13 cellular contexts compared by ENCODE assay signal in the genomic region with DNA sequence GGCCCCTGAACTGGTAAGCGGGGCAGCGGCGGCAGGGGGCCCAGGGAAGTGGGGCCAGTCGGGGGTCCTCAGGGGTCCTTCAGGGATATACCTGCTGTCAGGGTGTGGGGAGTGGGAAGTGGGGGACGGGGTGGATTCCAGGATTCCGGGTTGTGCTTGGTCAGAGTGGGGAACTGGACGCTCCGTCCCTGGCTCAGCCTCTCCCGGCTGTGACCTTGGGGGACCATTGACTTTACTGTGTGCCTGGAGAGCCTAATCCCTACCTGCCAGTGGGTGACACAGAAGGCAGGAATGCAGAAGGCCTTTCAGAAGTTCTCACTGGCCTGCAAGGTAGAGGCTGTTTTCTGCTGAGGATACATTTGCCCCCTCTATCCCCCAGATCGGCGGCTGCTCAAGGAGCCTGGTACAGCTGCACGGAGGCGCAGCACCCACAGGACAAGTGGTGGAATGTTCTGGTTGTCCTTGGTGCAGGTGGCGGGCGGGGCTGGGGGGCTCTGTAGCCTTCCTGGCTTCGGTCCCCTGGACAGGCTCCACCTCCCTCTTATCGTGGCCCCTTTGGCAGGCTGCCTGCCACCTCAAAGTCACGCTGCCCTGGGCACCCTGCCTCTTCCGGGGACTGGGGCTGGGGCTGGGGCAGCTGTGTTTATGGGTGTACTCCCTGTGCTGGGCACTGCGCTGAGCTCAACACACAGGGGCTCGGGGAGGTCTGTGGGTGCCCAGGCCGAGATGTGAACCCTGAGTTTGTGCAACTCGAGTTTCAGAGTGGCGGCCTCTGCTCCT. TPM values are rescaled to one million over a fixed set of nuclear protein-coding genes. Genes with fewer than 3 reads are reported as not detected.
DNase-seq lines count a peak whose midpoint lies in the region; ATAC-seq and TF ChIP-seq lines count a peak whose summit lies in the region.
"Had no signal": no experiment of that assay in that cellular context is flagged by ENCODE, and none has a peak within 500 bp of the region (broad histone marks: within the 10 kb centered on the region; RNA-seq: fewer than 3 reads in every experiment).

No MANE protein-coding gene starts in this region.

- H3K27me3 ChIP-seq in neuronal stem cell (ENCODE audit: control insufficient read depth in 3 of 3, insufficient read depth in 3 of 3, low read depth in 1 of 3, low read length in 3 of 3) (peaks cover 0 to 34% (median 2%) of the 10 kb centered on the region in 3 experiments), gastroesophageal sphincter (peaks cover 16% of the 10 kb centered on the region)
- H3K27me3 ChIP-seq: vagina had no signal

- peaks cover 0 to 6% of the 10 kb centered on the region in 2 donors for H3K4me1 ChIP-seq in neuronal stem cell (ENCODE audit: control insufficient read depth in 2 of 2, insufficient read depth in 1 of 2, low read depth in 1 of 2, low read length in 2 of 2)
- no peaks in the 10 kb centered on the region for H3K4me1 ChIP-seq in gastroesophageal sphincter

- H3K36me3 ChIP-seq in neuronal stem cell (replicated peaks in 1 of 2; ENCODE audit: control insufficient read depth in 2 of 2, insufficient read depth in 2 of 2, low read length in 2 of 2) (no peaks in the 10 kb centered on the region), gastroesophageal sphincter (no peaks in the 10 kb centered on the region)
- H3K36me3 ChIP-seq: vagina had no signal

- no CpG with 5 or more reads among the region's 24 CpGs for WGBS in neuronal stem cell (ENCODE audit: extremely low coverage in 2 of 2, insufficient read length in 2 of 2, insufficient replicate concordance in 1 of 2), 2 donors
- 60% methylated on average over 1 of the region's 24 CpGs; no CpG with 5 or more reads in 1 of the 2 donors for WGBS in gastroesophageal sphincter (ENCODE audit: low coverage in 1 of 2), 2 donors

- no peak overlapping the region for H4K8ac ChIP-seq in neuronal stem cell (ENCODE audit: low read depth, low read length)

- peak overlapping the region; percentile 61 for H2BK120ac ChIP-seq in neuronal stem cell (ENCODE audit: low read depth, low read length)

- no peak overlapping the region for H4K91ac ChIP-seq in neuronal stem cell (ENCODE audit: low read depth, low read length, poor library complexity)

- DNase-seq in DMS53 (lab: John Stamatoyannopoulos, UW) (peak; percentile 64), NAMALWA (ENCODE audit: low spot score) (peak; percentile 52), Right ventricle myocardium inferior (ENCODE audit: missing footprints) (peak; percentile 88), neuronal stem cell (ENCODE audit: low spot score) (no peak), NCI-H187 treated with DMSO at 0.1 percent for 48 hours (lab: John Stamatoyannopoulos, UW) (no peak)
- no peak for DNase-seq in T-helper 2 cell treated with Interferon-gamma antibody and Interleukin-4, amounts not matched to agents 5 μg/mL and 100 μg/mL, for 36 hours (ENCODE audit: low spot score)
- DNase-seq: central memory CD4-positive, alpha-beta T cell; T1000 had no signal

- H3K27ac Mint-ChIP-seq in T-helper 2 cell treated with Interferon-gamma antibody and Interleukin-4, amounts not matched to agents 5 μg/mL and 100 μg/mL, for 36 hours = no peak overlapping the region
- H3K27ac Mint-ChIP-seq: activated T-cell treated with anti-CD3 and anti-CD28 coated beads, Interleukin-2, amount 50 U/mL, for 72 hours had no signal

- H2BK15ac ChIP-seq in neuronal stem cell (ENCODE audit: low read length) = peak overlapping the region; percentile 92

- no peak overlapping the region for H3K9ac ChIP-seq in neuronal stem cell (ENCODE audit: low read depth, low read length, poor library complexity)

- no peak for TF ChIP-seq POLR2A in gastroesophageal sphincter (IDR thresholded peaks at IDR 0.05)

- no peaks in the 10 kb centered on the region for H3K9me3 Mint-ChIP-seq in T-helper 2 cell treated with Interferon-gamma antibody and Interleukin-4, amounts not matched to agents 5 μg/mL and 100 μg/mL, for 36 hours
- H3K9me3 Mint-ChIP-seq: activated T-cell treated with anti-CD3 and anti-CD28 coated beads, Interleukin-2, amount 50 U/mL, for 72 hours had no signal

- no peak overlapping the region for H2BK12ac ChIP-seq in neuronal stem cell (ENCODE audit: low read length)

- intact Hi-C loops in Right ventricle myocardium inferior (cut with DNase I) = loop anchor here (1.0 to 5.0 kb wide), 2 partner anchors 46 to 86 kb away; partner anchors contain the start of gene CD81

- no peak overlapping the region for H3K4me2 ChIP-seq in neuronal stem cell (ENCODE audit: insufficient read depth, low read length, poor library complexity, severe bottlenecking)

- peak overlapping the region; percentile 66 for H2BK5ac ChIP-seq in neuronal stem cell (ENCODE audit: low read length)

- H3K4me3 ChIP-seq in neuronal stem cell (ENCODE audit: low read length in 2 of 2) = no peak overlapping the region
- H3K4me3 ChIP-seq in gastroesophageal sphincter = no peak overlapping the region
- H3K4me3 ChIP-seq: vagina had no signal

- TF ChIP-seq EP300 in gastroesophageal sphincter (IDR thresholded peaks at IDR 0.05) = no peak

- no peak overlapping the region for H3K4me3 Mint-ChIP-seq in T-helper 2 cell treated with Interferon-gamma antibody and Interleukin-4, amounts not matched to agents 5 μg/mL and 100 μg/mL, for 36 hours
- H3K4me3 Mint-ChIP-seq: activated T-cell treated with anti-CD3 and anti-CD28 coated beads, Interleukin-2, amount 50 U/mL, for 72 hours had no signal

- H3K9me3 ChIP-seq in neuronal stem cell (replicated peaks in 1 of 2; ENCODE audit: control insufficient read depth in 2 of 2, insufficient read depth in 1 of 2, low read depth in 1 of 2, low read length in 2 of 2) = peaks cover 0 to 1% of the 10 kb centered on the region in 2 donors
- H3K9me3 ChIP-seq in gastroesophageal sphincter = no peaks in the 10 kb centered on the region
- H3K9me3 ChIP-seq: Caco-2, vagina had no signal

- no peaks in the 10 kb centered on the region for H3K27me3 Mint-ChIP-seq in T-helper 2 cell treated with Interferon-gamma antibody and Interleukin-4, amounts not matched to agents 5 μg/mL and 100 μg/mL, for 36 hours (ENCODE audit: low read depth)

- no peaks in the 10 kb centered on the region for H3K79me1 ChIP-seq in neuronal stem cell (ENCODE audit: low read depth, low read length)

- no peak overlapping the region for H2AFZ ChIP-seq in neuronal stem cell (ENCODE audit: low read length)

- H3K4ac ChIP-seq in neuronal stem cell (ENCODE audit: low read length) = no peak overlapping the region

- peak overlapping the region; percentile 56 for H2AK5ac ChIP-seq in neuronal stem cell (ENCODE audit: low read depth, low read length)

- no peak for TF ChIP-seq CTCF in gastroesophageal sphincter (IDR thresholded peaks at IDR 0.05)

- no peak overlapping the region for H3K27ac ChIP-seq in neuronal stem cell (replicated peaks; ENCODE audit: low read length)
- H3K27ac ChIP-seq in gastroesophageal sphincter = no peak overlapping the region
- H3K27ac ChIP-seq: vagina had no signal

- ATAC-seq in Right ventricle myocardium inferior (peak; percentile 82), HG03469 (IDR thresholded peaks at IDR 0.05; ENCODE audit: unreplicated experiment) (no peak), gastroesophageal sphincter (no peak)
- ATAC-seq: activated T-cell treated with anti-CD3 and anti-CD28 coated beads, Interleukin-2, amount 50 U/mL, for 72 hours had no signal

- no peaks in the 10 kb centered on the region for H3K36me3 Mint-ChIP-seq in T-helper 2 cell treated with Interferon-gamma antibody and Interleukin-4, amounts not matched to agents 5 μg/mL and 100 μg/mL, for 36 hours (ENCODE audit: low read depth)

- H3K18ac ChIP-seq in neuronal stem cell (ENCODE audit: low read length) = no peak overlapping the region

- no peak overlapping the region for H3K14ac ChIP-seq in neuronal stem cell (ENCODE audit: low read length)

- peak overlapping the region; percentile 65 for H3K23ac ChIP-seq in neuronal stem cell (ENCODE audit: low read depth, low read length, poor library complexity)

- H3K4me1 Mint-ChIP-seq in T-helper 2 cell treated with Interferon-gamma antibody and Interleukin-4, amounts not matched to agents 5 μg/mL and 100 μg/mL, for 36 hours (ENCODE audit: low read depth) = peaks cover 22% of the 10 kb centered on the region

RNA-seq across cellular contexts. Expression of gene KCNQ1, which starts 18.4 kb away (rescaled TPM):
- total RNA-seq in Right ventricle myocardium inferior (40.0 TPM), gastroesophageal sphincter (10 to 100 TPM in 1 of 4 donors, 1 to 10 TPM in 3; 2.6 to 12.7 (median 4.9) TPM)
- polyA plus RNA-seq in neuronal stem cell (2013, experiment 1 of 2) = 1.2 TPM
- 1.1 TPM for polyA plus RNA-seq in neuronal stem cell (2013, experiment 2 of 2)

RNA-seq across cellular contexts. Expression of gene TRPM5, which starts 18.9 kb away (rescaled TPM):
- total RNA-seq in Right ventricle myocardium inferior = not detected
- 0.01 TPM for polyA plus RNA-seq in neuronal stem cell (2013, experiment 1 of 2)
- 0.01 TPM for polyA plus RNA-seq in neuronal stem cell (2013, experiment 2 of 2)
- total RNA-seq in gastroesophageal sphincter = not detected
- total RNA-seq: Caco-2, vagina had no signal

Comparison
In these comparisons a context has a peak if more than half of its experiments do, and no peak if none do; other contexts are left out.
1. DNase-seq: peak in DMS53 (single experiment), NAMALWA (single experiment) and Right ventricle myocardium inferior (single experiment); none in neuronal stem cell (single experiment), T-helper 2 cell treated with Interferon-gamma antibody and Interleukin-4, amounts not matched to agents 5 μg/mL and 100 μg/mL, for 36 hours (single experiment) and NCI-H187 treated with DMSO at 0.1 percent for 48 hours (single experiment).